ENCODE assay signal across 26 cellular contexts in genomic region chr9:99873943-99874584, GRCh38. TPM values are rescaled to one million over a fixed set of nuclear protein-coding genes. Genes with fewer than 3 reads are reported as not detected.
DNase-seq lines count a peak whose midpoint lies in the region; ATAC-seq lines count a peak whose summit lies in the region.
"Had no signal": no experiment of that assay in that cellular context is flagged by ENCODE, and none has a peak within 500 bp of the region (broad histone marks: within the 10 kb centered on the region; RNA-seq: fewer than 3 reads in every experiment).

No MANE protein-coding gene starts in this region.

- H3K9me2 ChIP-seq in GM23248 (ENCODE audit: insufficient read depth), result no peaks in the 10 kb centered on the region

- no peaks in the 10 kb centered on the region for H3K9me3 ChIP-seq in GM23248 (ENCODE audit: low read depth)
- H3K9me3 ChIP-seq: Caco-2, gastroesophageal sphincter, left lung, psoas muscle, tibial artery had no signal

- CTCF ChIA-PET in activated naive CD4-positive, alpha-beta T cell treated with anti-CD3 and anti-CD28 coated beads for 36 hours (lab: Charles Lee), result interaction anchor here (0.5 kb wide), 1 partner anchor 153 kb away, joined by 4 read pairs; no protein-coding TSS in a partner anchor

- H3K36me3 ChIP-seq in GM23248 (ENCODE audit: low read depth), result no peaks in the 10 kb centered on the region
- H3K36me3 ChIP-seq: BLaER1 treated with 17β-estradiol and CSF1 and Interleukin-3, amounts not matched to agents 10 nM and 100 nM; gastroesophageal sphincter; left lung; tibial artery had no signal

- no peak for ATAC-seq in GM18858 (IDR thresholded peaks at IDR 0.05; ENCODE audit: unreplicated experiment)
- ATAC-seq: effector memory CD8-positive, alpha-beta T cell; gastroesophageal sphincter; left lung; psoas muscle had no signal

- H3F3A ChIP-seq in GM23248 (ENCODE audit: insufficient read depth), result peaks cover 24% of the 10 kb centered on the region

- no peak overlapping the region for H2AFZ ChIP-seq in GM23248

- no peaks in the 10 kb centered on the region for H3K27me3 ChIP-seq in GM23248 (replicated peaks; ENCODE audit: insufficient read depth)
- H3K27me3 ChIP-seq: BLaER1 treated with 17β-estradiol and CSF1 and Interleukin-3, amounts not matched to agents 10 nM and 100 nM; gastroesophageal sphincter; left lung; tibial artery had no signal

- peaks cover 7% of the 10 kb centered on the region for H3K4me1 Mint-ChIP-seq in activated naive CD4-positive, alpha-beta T cell treated with anti-CD3 and anti-CD28 coated beads for 36 hours (ENCODE audit: low read depth)
- H3K4me1 Mint-ChIP-seq in activated T-helper 2 cell treated with anti-CD3 and anti-CD28 coated beads, Interferon-gamma antibody, Interleukin-2, Interleukin-4, amounts not matched to agents 10 μg/mL and 5 μg/mL and 100 μg/mL, durations not matched to agents 14 hours and 24 hours and 36 hours (ENCODE audit: low read depth), result peaks cover 27% of the 10 kb centered on the region
- H3K4me1 Mint-ChIP-seq: immature natural killer cell had no signal

- H3K9me3 Mint-ChIP-seq in activated naive CD4-positive, alpha-beta T cell treated with anti-CD3 and anti-CD28 coated beads for 36 hours, result no peaks in the 10 kb centered on the region
- peaks cover 4% of the 10 kb centered on the region for H3K9me3 Mint-ChIP-seq in activated T-helper 2 cell treated with anti-CD3 and anti-CD28 coated beads, Interferon-gamma antibody, Interleukin-2, Interleukin-4, amounts not matched to agents 10 μg/mL and 5 μg/mL and 100 μg/mL, durations not matched to agents 14 hours and 24 hours and 36 hours
- H3K9me3 Mint-ChIP-seq: effector memory CD8-positive, alpha-beta T cell; immature natural killer cell; T-helper 2 cell treated with Interferon-gamma antibody and Interleukin-4, amounts not matched to agents 5 μg/mL and 100 μg/mL, for 36 hours had no signal

- DNase-seq in activated naive CD4-positive, alpha-beta T cell treated with anti-CD3 and anti-CD28 coated beads for 36 hours, result peak; percentile 15
- no peak for DNase-seq in activated naive CD4-positive, alpha-beta T cell treated with anti-CD3 and anti-CD28 coated beads, Interleukin-2, amount 50 U/mL, for 16 hours
- DNase-seq in GM23248 (peak; percentile 50), kidney tubule cell (ENCODE audit: low spot score) (peak; percentile 19), superior temporal gyrus (ENCODE audit: extremely low spot score) (no peak), ACHN (no peak)
- no peak for DNase-seq in activated T-helper 2 cell treated with anti-CD3 and anti-CD28 coated beads, Interferon-gamma antibody, Interleukin-2, Interleukin-4, amounts not matched to agents 10 μg/mL and 5 μg/mL and 100 μg/mL, durations not matched to agents 14 hours and 24 hours and 36 hours (ENCODE audit: low spot score)
- DNase-seq: amygdala; Caco-2; effector memory CD8-positive, alpha-beta T cell; hippocampal formation; immature natural killer cell; left lung; mesendoderm; NCI-H1417 treated with DMSO at 0.1 percent for 48 hours; NCI-H2081 treated with DMSO at 0.1 percent for 48 hours; OCI-M1; psoas muscle; stimulated activated naive CD4-positive, alpha-beta T cell treated with Interleukin-2 at 50 U/mL for 16 hours; tibial artery had no signal

- peaks cover 35% of the 10 kb centered on the region for H3K4me1 ChIP-seq in GM23248 (ENCODE audit: insufficient read depth)
- H3K4me1 ChIP-seq: BLaER1 treated with 17β-estradiol and CSF1 and Interleukin-3, amounts not matched to agents 10 nM and 100 nM; Caco-2; gastroesophageal sphincter; left lung; psoas muscle; tibial artery had no signal

- H3K4me3 ChIP-seq in GM23248, result no peak overlapping the region
- H3K4me3 ChIP-seq: BLaER1 treated with 17β-estradiol and CSF1 and Interleukin-3, amounts not matched to agents 10 nM and 100 nM; coronary artery; gastroesophageal sphincter; left lung; psoas muscle; tibial artery had no signal

- H3K27ac ChIP-seq in GM23248, result peak overlapping the region; percentile 19; the same call in 1 of the 2 replicates
- H3K27ac ChIP-seq: BLaER1 treated with 17β-estradiol and CSF1 and Interleukin-3, amounts not matched to agents 10 nM and 100 nM; coronary artery; gastroesophageal sphincter; left lung; psoas muscle; tibial artery; VCaP had no signal

- H3K27ac Mint-ChIP-seq in activated naive CD4-positive, alpha-beta T cell treated with anti-CD3 and anti-CD28 coated beads for 36 hours, result no peak overlapping the region
- peak overlapping the region; percentile 76 for H3K27ac Mint-ChIP-seq in activated T-helper 2 cell treated with anti-CD3 and anti-CD28 coated beads, Interferon-gamma antibody, Interleukin-2, Interleukin-4, amounts not matched to agents 10 μg/mL and 5 μg/mL and 100 μg/mL, durations not matched to agents 14 hours and 24 hours and 36 hours
- H3K27ac Mint-ChIP-seq: effector memory CD8-positive, alpha-beta T cell; immature natural killer cell; T-helper 2 cell treated with Interferon-gamma antibody and Interleukin-4, amounts not matched to agents 5 μg/mL and 100 μg/mL, for 36 hours had no signal

- no peaks in the 10 kb centered on the region for H3K79me2 ChIP-seq in GM23248 (ENCODE audit: insufficient read depth)

- H3K27me3 Mint-ChIP-seq in activated naive CD4-positive, alpha-beta T cell treated with anti-CD3 and anti-CD28 coated beads for 36 hours (ENCODE audit: low read depth), result peaks cover 4% of the 10 kb centered on the region
- peaks cover 2% of the 10 kb centered on the region for H3K27me3 Mint-ChIP-seq in activated T-helper 2 cell treated with anti-CD3 and anti-CD28 coated beads, Interferon-gamma antibody, Interleukin-2, Interleukin-4, amounts not matched to agents 10 μg/mL and 5 μg/mL and 100 μg/mL, durations not matched to agents 14 hours and 24 hours and 36 hours (ENCODE audit: low read depth)

- no peak overlapping the region for H3K9ac ChIP-seq in GM23248
- H3K9ac ChIP-seq: BLaER1 treated with 17β-estradiol and CSF1 and Interleukin-3, amounts not matched to agents 10 nM and 100 nM had no signal

- in situ Hi-C loops in GM23248 (cut with MboI) (no loop called here), ACHN (cut with HindIII; ENCODE audit: low pct_ligation_motif_present, low pct_unique_long_range_greater_than_20kb, low sequenced_read_pairs) (no loop called here)

- H4K20me1 ChIP-seq in GM23248 (ENCODE audit: insufficient read depth), result no peaks in the 10 kb centered on the region
- H4K20me1 ChIP-seq: BLaER1 treated with 17β-estradiol and CSF1 and Interleukin-3, amounts not matched to agents 10 nM and 100 nM had no signal

- no peaks in the 10 kb centered on the region for H3K36me3 Mint-ChIP-seq in activated naive CD4-positive, alpha-beta T cell treated with anti-CD3 and anti-CD28 coated beads for 36 hours (ENCODE audit: low read depth)
- H3K36me3 Mint-ChIP-seq in activated T-helper 2 cell treated with anti-CD3 and anti-CD28 coated beads, Interferon-gamma antibody, Interleukin-2, Interleukin-4, amounts not matched to agents 10 μg/mL and 5 μg/mL and 100 μg/mL, durations not matched to agents 14 hours and 24 hours and 36 hours (ENCODE audit: low read depth), result peaks cover 11% of the 10 kb centered on the region
- H3K36me3 Mint-ChIP-seq: immature natural killer cell had no signal

- H3K4me2 ChIP-seq in GM23248 (ENCODE audit: unreplicated experiment), result peak overlapping the region; percentile 10
- H3K4me2 ChIP-seq: BLaER1 treated with 17β-estradiol and CSF1 and Interleukin-3, amounts not matched to agents 10 nM and 100 nM had no signal

- WGBS in GM23248 (ENCODE audit: low coverage in 1 of 2, low lambda C conversion rate in 2 of 2, missing lambda C conversion rate in 2 of 2), 2 experiments, result 83 to 89% methylated on average over 4 of the region's 4 CpGs

- no peak overlapping the region for H3K4me3 Mint-ChIP-seq in activated naive CD4-positive, alpha-beta T cell treated with anti-CD3 and anti-CD28 coated beads for 36 hours
- no peak overlapping the region for H3K4me3 Mint-ChIP-seq in activated T-helper 2 cell treated with anti-CD3 and anti-CD28 coated beads, Interferon-gamma antibody, Interleukin-2, Interleukin-4, amounts not matched to agents 10 μg/mL and 5 μg/mL and 100 μg/mL, durations not matched to agents 14 hours and 24 hours and 36 hours (ENCODE audit: low read depth)
- H3K4me3 Mint-ChIP-seq: effector memory CD8-positive, alpha-beta T cell; immature natural killer cell; T-helper 2 cell treated with Interferon-gamma antibody and Interleukin-4, amounts not matched to agents 5 μg/mL and 100 μg/mL, for 36 hours had no signal

- intact Hi-C loops in activated naive CD4-positive, alpha-beta T cell treated with anti-CD3 and anti-CD28 coated beads for 36 hours (cut with micrococcal nuclease), result no loop called here
- intact Hi-C loops in activated T-helper 2 cell treated with anti-CD3 and anti-CD28 coated beads, Interferon-gamma antibody, Interleukin-2, Interleukin-4, amounts not matched to agents 10 μg/mL and 5 μg/mL and 100 μg/mL, durations not matched to agents 14 hours and 24 hours and 36 hours (cut with micrococcal nuclease), result loop anchor here (5.0 kb wide), 1 partner anchor 52 kb away; the partner anchor contains the start of gene NR4A3

RNA-seq across cellular contexts. Expression of gene STX17, which starts 32.4 kb away (rescaled TPM):
- 10 to 100 TPM; 28.1 to 31.6 TPM for total RNA-seq in activated naive CD4-positive, alpha-beta T cell treated with anti-CD3 and anti-CD28 coated beads for 36 hours
- total RNA-seq in GM23248 (2014; rRNA removed; shearing (Covaris generic)), result 9.0 and 16.9 TPM in 2 replicates
- polyA plus RNA-seq in GM23248 (2016; fragmentation: Nextera tagmentation; extraction: Ambion mirVana), result 17.0 and 17.4 TPM in 2 replicates
- 27.6 and 27.9 TPM in 2 replicates for total RNA-seq in activated T-helper 2 cell treated with anti-CD3 and anti-CD28 coated beads, Interferon-gamma antibody, Interleukin-2, Interleukin-4, amounts not matched to agents 10 μg/mL and 5 μg/mL and 100 μg/mL, durations not matched to agents 14 hours and 24 hours and 36 hours

RNA-seq across cellular contexts. Expression of gene NR4A3, which starts 52.4 kb away (rescaled TPM):
- 1 to 10 TPM; 3.8 to 4.2 TPM for total RNA-seq in activated naive CD4-positive, alpha-beta T cell treated with anti-CD3 and anti-CD28 coated beads for 36 hours
- 1.4 and 1.8 TPM in 2 replicates for total RNA-seq in GM23248 (2014; rRNA removed; shearing (Covaris generic))
- polyA plus RNA-seq in GM23248 (2016; fragmentation: Nextera tagmentation; extraction: Ambion mirVana), result 0.56 and 1.0 TPM in 2 replicates
- total RNA-seq in activated T-helper 2 cell treated with anti-CD3 and anti-CD28 coated beads, Interferon-gamma antibody, Interleukin-2, Interleukin-4, amounts not matched to agents 10 μg/mL and 5 μg/mL and 100 μg/mL, durations not matched to agents 14 hours and 24 hours and 36 hours, result 161 and 169 TPM in 2 replicates

Comparison
In these comparisons a context has a peak if more than half of its experiments do, and no peak if none do; other contexts are left out.
1. DNase-seq: peak in activated naive CD4-positive, alpha-beta T cell treated with anti-CD3 and anti-CD28 coated beads for 36 hours (single experiment), GM23248 (single experiment) and kidney tubule cell (single experiment); none in activated naive CD4-positive, alpha-beta T cell treated with anti-CD3 and anti-CD28 coated beads, Interleukin-2, amount 50 U/mL, for 16 hours (single experiment), activated T-helper 2 cell treated with anti-CD3 and anti-CD28 coated beads, Interferon-gamma antibody, Interleukin-2, Interleukin-4, amounts not matched to agents 10 μg/mL and 5 μg/mL and 100 μg/mL, durations not matched to agents 14 hours and 24 hours and 36 hours (single experiment), superior temporal gyrus (single experiment) and ACHN (single experiment).
2. RNA of gene NR4A3, which starts 52.4 kb away (total RNA-seq): 161 to 169 TPM in activated T-helper 2 cell treated with anti-CD3 and anti-CD28 coated beads, Interferon-gamma antibody, Interleukin-2, Interleukin-4, amounts not matched to agents 10 μg/mL and 5 μg/mL and 100 μg/mL, durations not matched to agents 14 hours and 24 hours and 36 hours; 3.8 to 4.2 TPM in activated naive CD4-positive, alpha-beta T cell treated with anti-CD3 and anti-CD28 coated beads for 36 hours and 1.4 to 1.8 TPM in GM23248; every median in the first group is over 10 times any median in the second.